In the genomic region with DNA sequence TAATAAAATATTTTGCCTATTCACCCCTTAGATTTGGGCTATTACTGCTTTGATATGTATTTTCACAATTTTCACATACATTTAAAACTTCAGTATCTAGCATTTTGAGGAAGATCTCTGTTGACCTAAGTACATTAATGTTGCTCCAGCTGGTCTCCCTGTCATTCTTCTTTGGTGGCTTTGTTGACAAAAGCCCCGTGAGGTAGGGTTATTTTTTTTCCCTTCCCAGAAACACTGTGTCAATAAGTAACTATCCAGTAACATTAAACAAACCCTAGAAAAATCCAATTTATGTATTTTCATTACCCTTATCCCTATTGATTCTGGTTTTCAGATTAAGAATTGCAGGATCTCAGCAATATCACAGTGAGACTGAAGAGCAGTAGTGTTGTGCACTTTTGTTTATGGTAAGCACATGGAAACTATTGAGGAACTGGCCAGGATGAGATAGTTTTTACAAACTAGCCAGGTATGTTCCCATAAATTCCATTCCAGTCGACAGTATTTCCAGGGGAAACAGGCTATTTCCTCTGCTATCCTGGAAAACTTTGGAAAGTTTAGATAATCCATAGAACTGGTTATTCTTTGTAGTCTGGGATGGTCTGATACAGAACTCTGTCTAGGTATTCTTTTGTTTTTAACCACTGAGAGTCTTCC, we compare ENCODE assay signal across 10 cellular contexts.
"Had no signal": no experiment of that assay in that cellular context is flagged by ENCODE, and none has a peak within 500 bp of the region (broad histone marks: within the 10 kb centered on the region; RNA-seq: fewer than 3 reads in every experiment).

No MANE protein-coding gene starts in this region.

- ATAC-seq: activated CD4-positive, CD25-positive, alpha-beta regulatory T cell treated with anti-CD3 and anti-CD28 coated beads, Interleukin-2, amount 50 U/mL, for 24 hours; foreskin keratinocyte; left lung; stimulated activated naive CD8-positive, alpha-beta T cell treated with anti-CD3 and anti-CD28 coated beads, Interleukin-15, Interleukin-2, amounts not matched to agents 100 U/mL and 50 U/mL, for 24 hours had no signal

- DNase-seq: activated effector memory CD4-positive, alpha-beta T cell treated with Interleukin-2 at 50 U/mL for 16 hours; activated T-cell treated with anti-CD3 and anti-CD28 coated beads, Interleukin-2, amount 50 U/mL, for 1 hour; foreskin keratinocyte; left lung; stimulated activated CD4-positive, alpha-beta T cell treated with anti-CD3 and anti-CD28 coated beads, Interleukin-4, amount 100 ng/mL, for 1 hour; stimulated activated CD8-positive, alpha-beta memory T cell treated with anti-CD3 and anti-CD28 coated beads, Interleukin-4, amount 100 ng/mL, for 48 hours; stimulated activated naive CD8-positive, alpha-beta T cell treated with anti-CD3 and anti-CD28 coated beads, Interleukin-15, Interleukin-2, amounts not matched to agents 100 U/mL and 50 U/mL, for 24 hours had no signal

- H3K36me3 ChIP-seq: left lung had no signal

- H3K4me1 ChIP-seq: foreskin keratinocyte, left lung had no signal

- FAIRE-seq: endometrium, keratinocyte had no signal

- H3K27ac ChIP-seq: foreskin keratinocyte, left lung had no signal

- H3K4me3 ChIP-seq: left lung had no signal

- H3K27me3 ChIP-seq: left lung had no signal

- H3K9me3 ChIP-seq: left lung had no signal
